ENCODE assay signal across 17 cellular contexts in genomic region chr15:69576948-69577351, GRCh38.
DNase-seq lines count a peak whose midpoint lies in the region; ATAC-seq and TF ChIP-seq lines count a peak whose summit lies in the region.
"Had no signal": no experiment of that assay in that cellular context is flagged by ENCODE, and none has a peak within 500 bp of the region (broad histone marks: within the 10 kb centered on the region; RNA-seq: fewer than 3 reads in every experiment).

No MANE protein-coding gene starts in this region.

- no peaks in the 10 kb centered on the region for H3K27me3 Mint-ChIP-seq in activated naive CD4-positive, alpha-beta T cell treated with anti-CD3 and anti-CD28 coated beads for 36 hours (ENCODE audit: low read depth)
- H3K27me3 Mint-ChIP-seq in Calu3 (ENCODE audit: unreplicated experiment): peaks cover 71% of the 10 kb centered on the region
- H3K27me3 Mint-ChIP-seq: activated naive CD4-positive, alpha-beta T cell treated with anti-CD3 and anti-CD28 coated beads, Interleukin-2, amount 50 U/mL, for 24 hours had no signal

- TF ChIP-seq POLR2A in stomach (IDR thresholded peaks at IDR 0.05) (no peak), lower leg skin (IDR thresholded peaks at IDR 0.05) (no peak)

- WGBS in stomach, 5 donors: 36 to 70% (median 64%) methylated on average over 4 of the region's 4 CpGs
- 64 to 87% methylated on average over 4 of the region's 4 CpGs for WGBS in lower leg skin, 2 donors

- ATAC-seq in activated naive CD4-positive, alpha-beta T cell treated with anti-CD3 and anti-CD28 coated beads, Interleukin-2, amount 50 U/mL, for 72 hours: no peak
- ATAC-seq: foreskin keratinocyte had no signal

- TF ChIP-seq CTCF in VCaP (conservative IDR thresholded peaks at IDR 0.05) (no peak; the same call in 1 of the 2 replicates), stomach (IDR thresholded peaks at IDR 0.05) (peak in 1 of 7 experiments; percentile 7), Calu3 (IDR thresholded peaks at IDR 0.05; ENCODE audit: unreplicated experiment) (no peak), lower leg skin (IDR thresholded peaks at IDR 0.05) (no peak)

- no peak overlapping the region for H3K4me3 Mint-ChIP-seq in activated naive CD4-positive, alpha-beta T cell treated with anti-CD3 and anti-CD28 coated beads for 36 hours
- H3K4me3 Mint-ChIP-seq in Calu3 (ENCODE audit: low read depth, unreplicated experiment): no peak overlapping the region
- H3K4me3 Mint-ChIP-seq: activated B cell treated with CpG ODN at 0.5 μM for 24 hours; activated naive CD4-positive, alpha-beta T cell treated with anti-CD3 and anti-CD28 coated beads, Interleukin-2, amount 50 U/mL, for 24 hours; brain had no signal

- no TSS peak for BruUV-seq in Calu3 (replicated peaks; lab: Mats Ljungman, UMichigan)

- TF ChIP-seq EP300 in stomach (IDR thresholded peaks at IDR 0.05): no peak

- H3K9me3 ChIP-seq in stomach: no peaks in the 10 kb centered on the region
- H3K9me3 ChIP-seq: sigmoid colon had no signal

- H3K36me3 Mint-ChIP-seq in activated naive CD4-positive, alpha-beta T cell treated with anti-CD3 and anti-CD28 coated beads for 36 hours (ENCODE audit: low read depth): no peaks in the 10 kb centered on the region
- no peaks in the 10 kb centered on the region for H3K36me3 Mint-ChIP-seq in activated naive CD4-positive, alpha-beta T cell treated with anti-CD3 and anti-CD28 coated beads, Interleukin-2, amount 50 U/mL, for 72 hours
- H3K36me3 Mint-ChIP-seq in Calu3 (ENCODE audit: insufficient read depth, unreplicated experiment): no peaks in the 10 kb centered on the region
- H3K36me3 Mint-ChIP-seq: activated naive CD4-positive, alpha-beta T cell treated with anti-CD3 and anti-CD28 coated beads, Interleukin-2, amount 50 U/mL, for 24 hours; brain had no signal

- DNase-seq in activated naive CD4-positive, alpha-beta T cell treated with anti-CD3 and anti-CD28 coated beads for 36 hours: peak; percentile 27
- DNase-seq in activated naive CD4-positive, alpha-beta T cell treated with anti-CD3 and anti-CD28 coated beads, Interleukin-2, amount 50 U/mL, for 72 hours (ENCODE audit: low spot score in 2 of 2): no peak
- DNase-seq in NCI-H146 treated with DMSO at 0.1 percent for 48 hours (lab: John Stamatoyannopoulos, UW; ENCODE audit: unreplicated experiment): peak; percentile 79
- DNase-seq in stomach: peak; percentile 77
- no peak for DNase-seq in Calu3
- DNase-seq in lower leg skin (ENCODE audit: low spot score in 2 of 2): no peak
- no peak for DNase-seq in occipital lobe (lab: John Stamatoyannopoulos, UW)
- DNase-seq: activated B cell treated with CpG ODN at 0.5 μM for 24 hours, foreskin keratinocyte, NCI-H2081, NCI-H82, sigmoid colon, T-helper 1 cell had no signal

- CTCF ChIA-PET in activated naive CD4-positive, alpha-beta T cell treated with anti-CD3 and anti-CD28 coated beads for 36 hours (lab: Charles Lee): interaction anchor here (0.6 to 2.1 kb wide), 16 partner anchors 15 to 912 kb away, joined by 3 to 7 read pairs (median 3); no protein-coding TSS in a partner anchor
- CTCF ChIA-PET in Calu3 (lab: Charles Lee): interaction anchor here (0.6 to 2.4 kb wide), 4 partner anchors 17 to 521 kb away, joined by 3 to 9 read pairs (median 4); partner anchors contain the start of gene TLE3

- H3K27ac Mint-ChIP-seq in activated naive CD4-positive, alpha-beta T cell treated with anti-CD3 and anti-CD28 coated beads for 36 hours: no peak overlapping the region
- no peak overlapping the region for H3K27ac Mint-ChIP-seq in activated naive CD4-positive, alpha-beta T cell treated with anti-CD3 and anti-CD28 coated beads, Interleukin-2, amount 50 U/mL, for 72 hours
- no peak overlapping the region for H3K27ac Mint-ChIP-seq in Calu3 (ENCODE audit: unreplicated experiment)
- H3K27ac Mint-ChIP-seq: activated B cell treated with CpG ODN at 0.5 μM for 24 hours; activated naive CD4-positive, alpha-beta T cell treated with anti-CD3 and anti-CD28 coated beads, Interleukin-2, amount 50 U/mL, for 24 hours had no signal

- H3K4me1 Mint-ChIP-seq in activated naive CD4-positive, alpha-beta T cell treated with anti-CD3 and anti-CD28 coated beads for 36 hours (ENCODE audit: low read depth): peaks cover 30% of the 10 kb centered on the region
- H3K4me1 Mint-ChIP-seq in Calu3 (ENCODE audit: low read depth, unreplicated experiment): peaks cover 31% of the 10 kb centered on the region

- no peaks in the 10 kb centered on the region for H3K36me3 ChIP-seq in stomach
- H3K36me3 ChIP-seq: sigmoid colon had no signal

- peaks cover 19 to 55% (median 43%) of the 10 kb centered on the region in 4 donors for H3K4me1 ChIP-seq in stomach
- H3K4me1 ChIP-seq: foreskin keratinocyte, sigmoid colon had no signal

- intact Hi-C loops in activated naive CD4-positive, alpha-beta T cell treated with anti-CD3 and anti-CD28 coated beads for 36 hours (cut with micrococcal nuclease): loop anchor here (2.0 to 10.0 kb wide), 4 partner anchors 378 to 915 kb away; no protein-coding TSS in a partner anchor
- intact Hi-C loops in stomach (cut with DNase I; ENCODE audit: low total_unique reads): loop anchor here (5.0 kb wide), 1 partner anchor 910 kb away; no protein-coding TSS in a partner anchor
- intact Hi-C loops in Calu3 (cut with micrococcal nuclease; ENCODE audit: unreplicated experiment): loop anchor here (5.0 to 10.0 kb wide), 6 partner anchors 55 to 908 kb away; partner anchors contain the start of gene TLE3
- intact Hi-C loops in lower leg skin (cut with DNase I; ENCODE audit: low total_unique reads): no loop called here

- H3K9me3 Mint-ChIP-seq in activated naive CD4-positive, alpha-beta T cell treated with anti-CD3 and anti-CD28 coated beads for 36 hours: no peaks in the 10 kb centered on the region
- no peaks in the 10 kb centered on the region for H3K9me3 Mint-ChIP-seq in activated naive CD4-positive, alpha-beta T cell treated with anti-CD3 and anti-CD28 coated beads, Interleukin-2, amount 50 U/mL, for 72 hours
- no peaks in the 10 kb centered on the region for H3K9me3 Mint-ChIP-seq in Calu3 (ENCODE audit: low read depth, unreplicated experiment)
- H3K9me3 Mint-ChIP-seq: activated B cell treated with CpG ODN at 0.5 μM for 24 hours; activated naive CD4-positive, alpha-beta T cell treated with anti-CD3 and anti-CD28 coated beads, Interleukin-2, amount 50 U/mL, for 24 hours had no signal

- no peaks in the 10 kb centered on the region for H3K27me3 ChIP-seq in stomach
- H3K27me3 ChIP-seq: sigmoid colon had no signal

- peak overlapping the region; percentile 69 for H3K27ac ChIP-seq in VCaP
- H3K27ac ChIP-seq in stomach: peak overlapping the region; percentile 46 to 53 (median 48)
- H3K27ac ChIP-seq: foreskin keratinocyte, RWPE1, sigmoid colon had no signal

- H3K4me3 ChIP-seq in stomach (no peak overlapping the region), lower leg skin (ENCODE audit: low read depth, poor library complexity, severe bottlenecking) (no peak overlapping the region)
- H3K4me3 ChIP-seq: sigmoid colon had no signal

Comparison
In these comparisons a context has a peak if more than half of its experiments do, and no peak if none do; other contexts are left out.
1. DNase-seq: peak in activated naive CD4-positive, alpha-beta T cell treated with anti-CD3 and anti-CD28 coated beads for 36 hours (single experiment), NCI-H146 treated with DMSO at 0.1 percent for 48 hours (single experiment) and stomach (single experiment); none in activated naive CD4-positive, alpha-beta T cell treated with anti-CD3 and anti-CD28 coated beads, Interleukin-2, amount 50 U/mL, for 72 hours (0 of 2), Calu3 (single experiment), lower leg skin (0 of 2) and occipital lobe (single experiment).